Comparison of ENCODE assay signal across 1 cellular context in genomic region chr5:72441094-72441723, GRCh38.
TF ChIP-seq lines count a peak whose summit lies in the region.

No MANE protein-coding gene starts in this region.

TF ChIP-seq in SK-N-SH, 30 proteins besides CTCF, POLR2A, EP300 and RAD21 (continued from another document):
- TF ChIP-seq USF1 (IDR thresholded peaks at IDR 0.05; ENCODE audit: borderline replicate concordance, low read depth) (no peak), TAF1 (IDR thresholded peaks at IDR 0.05; ENCODE audit: borderline replicate concordance, low read depth, low read length) (no peak)
